In genomic region chr1:204261746-204262505, GRCh38 we compare ENCODE assay signal across 18 cellular contexts. TPM values are rescaled to one million over a fixed set of nuclear protein-coding genes. Genes with fewer than 3 reads are reported as not detected.
DNase-seq lines count a peak whose midpoint lies in the region; ATAC-seq and TF ChIP-seq lines count a peak whose summit lies in the region.
"Had no signal": no experiment of that assay in that cellular context is flagged by ENCODE, and none has a peak within 500 bp of the region (broad histone marks: within the 10 kb centered on the region; RNA-seq: fewer than 3 reads in every experiment).

No MANE protein-coding gene starts in this region.

- 83 to 84% methylated on average over 13 of the region's 13 CpGs for WGBS in GM23248 (ENCODE audit: low coverage in 1 of 2, low lambda C conversion rate in 2 of 2, missing lambda C conversion rate in 2 of 2), 2 experiments

- H3K9me3 ChIP-seq in GM23248 (ENCODE audit: low read depth): no peaks in the 10 kb centered on the region
- H3K9me3 ChIP-seq: mucosa of descending colon had no signal

- ATAC-seq in natural killer cell treated with Interleukin-12 subunit alpha and Interleukin-12 subunit beta and Interleukin-15 and Interleukin-18, amount 100 ng/mL, for 72 hours: no peak
- ATAC-seq: activated CD4-positive, CD25-positive, alpha-beta regulatory T cell treated with anti-CD3 and anti-CD28 coated beads, Interleukin-2, amount 50 U/mL, for 24 hours; activated naive CD4-positive, alpha-beta T cell treated with anti-CD3 and anti-CD28 coated beads, Interleukin-2, amount 50 U/mL, for 72 hours; mucosa of descending colon; T-cell had no signal

- H3K4me1 ChIP-seq in GM23248 (ENCODE audit: insufficient read depth): peaks cover 16% of the 10 kb centered on the region

- no peak overlapping the region for H3K4me3 Mint-ChIP-seq in natural killer cell treated with Interleukin-12 subunit alpha and Interleukin-12 subunit beta and Interleukin-15 and Interleukin-18, amount 100 ng/mL, for 72 hours
- H3K4me3 Mint-ChIP-seq: T-cell had no signal

- no peaks in the 10 kb centered on the region for H3K4me1 Mint-ChIP-seq in natural killer cell treated with Interleukin-12 subunit alpha and Interleukin-12 subunit beta and Interleukin-15 and Interleukin-18, amount 100 ng/mL, for 72 hours (ENCODE audit: low read depth in 2 of 2)
- H3K4me1 Mint-ChIP-seq: T-cell had no signal

- TF ChIP-seq CTCF in astrocyte of the cerebellum (IDR thresholded peaks at IDR 0.05; ENCODE audit: low read depth, low read length, missing control alignments): no peak
- no peak for TF ChIP-seq CTCF in GM10266 (IDR thresholded peaks at IDR 0.05; ENCODE audit: control insufficient read depth, insufficient read depth, low read depth, missing control alignments)

- H3K27me3 ChIP-seq in GM23248 (replicated peaks; ENCODE audit: insufficient read depth): no peaks in the 10 kb centered on the region

- H3K36me3 ChIP-seq in GM23248 (ENCODE audit: low read depth): no peaks in the 10 kb centered on the region

- peak overlapping the region; percentile 17 for H3K4me2 ChIP-seq in GM23248 (ENCODE audit: unreplicated experiment)

- H2AFZ ChIP-seq in GM23248: no peak overlapping the region

- no peaks in the 10 kb centered on the region for H3K79me2 ChIP-seq in GM23248 (ENCODE audit: insufficient read depth)

- in situ Hi-C loops in GM23248 (cut with MboI) (no loop called here), astrocyte of the cerebellum (cut with HindIII; ENCODE audit: low sequenced_read_pairs) (no loop called here)

- H4K20me1 ChIP-seq in GM23248 (ENCODE audit: insufficient read depth): no peaks in the 10 kb centered on the region

- no peaks in the 10 kb centered on the region for H3K9me2 ChIP-seq in GM23248 (ENCODE audit: insufficient read depth)

- peaks cover 0 to 2% of the 10 kb centered on the region in 2 donors for H3K27me3 Mint-ChIP-seq in natural killer cell treated with Interleukin-12 subunit alpha and Interleukin-12 subunit beta and Interleukin-15 and Interleukin-18, amount 100 ng/mL, for 72 hours
- H3K27me3 Mint-ChIP-seq: T-cell had no signal

- H3K4me3 ChIP-seq in GM23248 (no peak overlapping the region), astrocyte of the cerebellum (ENCODE audit: low read depth, low read length) (no peak overlapping the region)
- H3K4me3 ChIP-seq: coronary artery, mucosa of descending colon had no signal

- no peak overlapping the region for H3K27ac Mint-ChIP-seq in natural killer cell treated with Interleukin-12 subunit alpha and Interleukin-12 subunit beta and Interleukin-15 and Interleukin-18, amount 100 ng/mL, for 72 hours
- H3K27ac Mint-ChIP-seq: activated naive CD4-positive, alpha-beta T cell treated with anti-CD3 and anti-CD28 coated beads, Interleukin-2, amount 50 U/mL, for 72 hours; T-cell had no signal

- peak overlapping the region; percentile 52; the same call in 1 of the 2 replicates for H3K9ac ChIP-seq in GM23248

- peaks cover 8% of the 10 kb centered on the region; the same call in 1 of the 2 replicates for H3F3A ChIP-seq in GM23248 (ENCODE audit: insufficient read depth)

- no peaks in the 10 kb centered on the region for H3K9me3 Mint-ChIP-seq in natural killer cell treated with Interleukin-12 subunit alpha and Interleukin-12 subunit beta and Interleukin-15 and Interleukin-18, amount 100 ng/mL, for 72 hours
- H3K9me3 Mint-ChIP-seq: activated naive CD4-positive, alpha-beta T cell treated with anti-CD3 and anti-CD28 coated beads, Interleukin-2, amount 50 U/mL, for 72 hours; T-cell had no signal

- H3K27ac ChIP-seq in GM23248: peak overlapping the region; percentile 55
- H3K27ac ChIP-seq: coronary artery had no signal

- no peaks in the 10 kb centered on the region for H3K36me3 Mint-ChIP-seq in natural killer cell treated with Interleukin-12 subunit alpha and Interleukin-12 subunit beta and Interleukin-15 and Interleukin-18, amount 100 ng/mL, for 72 hours
- H3K36me3 Mint-ChIP-seq: activated naive CD4-positive, alpha-beta T cell treated with anti-CD3 and anti-CD28 coated beads, Interleukin-2, amount 50 U/mL, for 72 hours; T-cell had no signal

- DNase-seq in GM23248 (peak; percentile 88), astrocyte of the cerebellum (ENCODE audit: low read depth) (peak; percentile 26), hepatic stellate cell (ENCODE audit: low spot score) (peak; percentile 70), stromal cell of bone marrow (ENCODE audit: low read depth) (peak; percentile 66), GM10266 (ENCODE audit: extremely low spot score) (no peak)
- DNase-seq in stimulated activated CD4-positive, alpha-beta T cell treated with anti-CD3 and anti-CD28 coated beads, Interleukin-2, amount 100 ng/mL, for 24 hours: no peak
- no peak for DNase-seq in natural killer cell treated with Interleukin-12 subunit alpha and Interleukin-12 subunit beta and Interleukin-15 and Interleukin-18, amount 100 ng/mL, for 72 hours (ENCODE audit: low spot score)
- DNase-seq: activated CD8-positive, alpha-beta memory T cell treated with anti-CD3 and anti-CD28 coated beads, Interleukin-2, amount 50 U/mL, for 48 hours; NCI-H1048; NCI-H2227 treated with DMSO at 0.1 percent for 48 hours; retina; stimulated activated naive CD4-positive, alpha-beta T cell; T-cell had no signal

RNA-seq across cellular contexts. Expression of gene GOLT1A, which starts 48.1 kb away (rescaled TPM):
- total RNA-seq in GM23248 (2014; rRNA removed; shearing (Covaris generic)): not detected in 2 replicates
- polyA plus RNA-seq in GM23248 (2016; fragmentation: Nextera tagmentation; extraction: Ambion mirVana): not detected in 2 replicates
- total RNA-seq in natural killer cell treated with Interleukin-12 subunit alpha and Interleukin-12 subunit beta and Interleukin-15 and Interleukin-18, amount 100 ng/mL, for 72 hours: not detected
- total RNA-seq: OCI-LY7 had no signal

Comparison
In these comparisons a context has a peak if more than half of its experiments do, and no peak if none do; other contexts are left out.
1. DNase-seq: peak in GM23248 (single experiment), astrocyte of the cerebellum (single experiment), hepatic stellate cell (single experiment) and stromal cell of bone marrow (single experiment); none in stimulated activated CD4-positive, alpha-beta T cell treated with anti-CD3 and anti-CD28 coated beads, Interleukin-2, amount 100 ng/mL, for 24 hours (0 of 2), natural killer cell treated with Interleukin-12 subunit alpha and Interleukin-12 subunit beta and Interleukin-15 and Interleukin-18, amount 100 ng/mL, for 72 hours (single experiment) and GM10266 (single experiment).